Comparison of ENCODE assay signal across 5 cellular contexts in the genomic region with DNA sequence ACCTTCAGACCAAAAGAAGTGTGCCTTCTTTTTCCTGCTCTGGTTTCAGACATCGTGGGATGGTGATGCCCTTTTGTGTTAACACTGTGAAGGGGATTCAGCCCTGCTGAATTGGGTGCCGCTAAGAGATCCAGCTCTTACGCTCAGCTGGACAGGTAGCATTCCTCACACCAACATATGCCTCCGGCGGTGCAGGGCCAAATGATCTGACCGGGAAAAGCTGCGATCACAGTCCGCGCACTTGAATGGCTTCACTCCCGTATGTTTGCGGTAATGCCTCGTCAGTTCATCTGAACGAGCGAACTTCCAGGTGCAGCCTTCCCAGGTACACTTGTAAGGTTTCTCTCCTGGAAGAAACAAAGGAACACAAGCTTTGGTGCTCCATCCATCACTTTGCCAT.
"Had no signal": no experiment of that assay in that cellular context is flagged by ENCODE, and none has a peak within 500 bp of the region (broad histone marks: within the 10 kb centered on the region; RNA-seq: fewer than 3 reads in every experiment).

No MANE protein-coding gene starts in this region.

- DNase-seq: H7, HCEC 1CT, IMR-90 had no signal

- H3K4me3 ChIP-seq: GM23338, K562 had no signal

- ATAC-seq: GM23338, K562 had no signal

- H3K27ac Mint-ChIP-seq: GM23338 had no signal

- H3K4me2 ChIP-seq: GM23338 had no signal

- H3K9me3 Mint-ChIP-seq: GM23338 had no signal

- H2AFZ ChIP-seq: GM23338 had no signal

- H3K4me3 Mint-ChIP-seq: GM23338 had no signal
